13 cellular contexts compared by ENCODE assay signal in genomic region chr6:98777762-98778161, GRCh38. TPM values are rescaled to one million over a fixed set of nuclear protein-coding genes. Genes with fewer than 3 reads are reported as not detected.
DNase-seq lines count a peak whose midpoint lies in the region; ATAC-seq and TF ChIP-seq lines count a peak whose summit lies in the region.
"Had no signal": no experiment of that assay in that cellular context is flagged by ENCODE, and none has a peak within 500 bp of the region (broad histone marks: within the 10 kb centered on the region; RNA-seq: fewer than 3 reads in every experiment).

No MANE protein-coding gene starts in this region.

- no peaks in the 10 kb centered on the region for H3K36me3 ChIP-seq in endodermal cell (ENCODE audit: control insufficient read depth, insufficient read depth, low read length)

- no peak overlapping the region for H3K4me3 Mint-ChIP-seq in endodermal cell
- H3K4me3 Mint-ChIP-seq: CD14-positive monocyte had no signal

- WGBS in endodermal cell (ENCODE audit: insufficient coverage in 1 of 2, insufficient read length in 1 of 2), 2 experiments, result 89% methylated on average over 1 of the region's 1 CpG; no CpG with 5 or more reads in 1 of the 2 experiments

- no peaks in the 10 kb centered on the region for H3K36me3 Mint-ChIP-seq in endodermal cell (ENCODE audit: low read depth)
- H3K36me3 Mint-ChIP-seq: CD14-positive monocyte had no signal

- ATAC-seq in GM18508 (IDR thresholded peaks at IDR 0.05; ENCODE audit: insufficient read depth, unreplicated experiment), result peak; percentile 100
- ATAC-seq in GM19452 (IDR thresholded peaks at IDR 0.05; ENCODE audit: unreplicated experiment), result peak; percentile 100
- ATAC-seq in HG02870 (IDR thresholded peaks at IDR 0.05; ENCODE audit: unreplicated experiment), result peak; percentile 99
- ATAC-seq in HG03558 (IDR thresholded peaks at IDR 0.05; ENCODE audit: extremely low read depth, unreplicated experiment), result peak; percentile 99
- ATAC-seq: K562, sciatic nerve had no signal

- no peak overlapping the region for H3K27ac Mint-ChIP-seq in endodermal cell
- H3K27ac Mint-ChIP-seq: CD14-positive monocyte had no signal

- H3K27ac ChIP-seq in substantia nigra (ENCODE audit: low read depth, low read length, poor library complexity, severe bottlenecking) (no peak overlapping the region), endodermal cell (ENCODE audit: low read depth, low read length) (no peak overlapping the region)

- peaks cover 3% of the 10 kb centered on the region for H3K27me3 Mint-ChIP-seq in endodermal cell (ENCODE audit: insufficient read depth)

- H3K4me1 Mint-ChIP-seq in endodermal cell, result peaks cover 3% of the 10 kb centered on the region
- H3K4me1 Mint-ChIP-seq: CD14-positive monocyte had no signal

- DNase-seq in KG1 (lab: John Stamatoyannopoulos, UW), result no peak
- no peak for DNase-seq in stimulated activated CD4-positive, alpha-beta T cell treated with anti-CD3 and anti-CD28 coated beads, Interleukin-4, amount 100 ng/mL, for 24 hours
- no peak for DNase-seq in substantia nigra (lab: John Stamatoyannopoulos, UW)
- DNase-seq in endodermal cell, result no peak
- DNase-seq: activated CD4-positive, alpha-beta T cell treated with anti-CD3 and anti-CD28 coated beads, Interleukin-2, amount 50 U/mL, for 4 hours; NCI-H774 had no signal

- H3K27me3 ChIP-seq in endodermal cell (ENCODE audit: control insufficient read depth, insufficient read depth, low read length, poor library complexity, severe bottlenecking), result peaks cover 7% of the 10 kb centered on the region

- H3K9me3 ChIP-seq in endodermal cell (ENCODE audit: control insufficient read depth, low read length), result no peaks in the 10 kb centered on the region

- no peak overlapping the region for H3K9ac ChIP-seq in endodermal cell (ENCODE audit: extremely low read depth, low read length, poor library complexity, severe bottlenecking)

- TF ChIP-seq CTCF in endodermal cell (conservative IDR thresholded peaks at IDR 0.05), result no peak

- H3K4me1 ChIP-seq in endodermal cell (ENCODE audit: control insufficient read depth, insufficient read depth, low read length), result no peaks in the 10 kb centered on the region

- H3K4me3 ChIP-seq in endodermal cell (ENCODE audit: low read length), result no peak overlapping the region
- H3K4me3 ChIP-seq: K562 had no signal

- H3K9me3 Mint-ChIP-seq in endodermal cell, result no peaks in the 10 kb centered on the region

RNA-seq across cellular contexts. Expression of gene POU3F2, which starts 56.6 kb away (rescaled TPM):
- under 1 TPM in 1 of 2 donors, not detected in 1; 0.07 TPM for total RNA-seq in endodermal cell
- polyA plus RNA-seq in endodermal cell (2013, experiment 1 of 2), result 89.2 TPM
- polyA plus RNA-seq in endodermal cell (2013, experiment 2 of 2), result 82.9 TPM
- polyA plus RNA-seq: CD14-positive monocyte had no signal
